In genomic region chr4:177190995-177191568, GRCh38 we compare ENCODE assay signal across 17 cellular contexts.
A peak's percentile ranks its signal among the peaks of the same experiment; 100 is the strongest.
DNase-seq lines count a peak whose midpoint lies in the region; ATAC-seq and TF ChIP-seq lines count a peak whose summit lies in the region.
"Had no signal": no experiment of that assay in that cellular context is flagged by ENCODE, and none has a peak within 500 bp of the region (broad histone marks: within the 10 kb centered on the region; RNA-seq: fewer than 3 reads in every experiment).

No MANE protein-coding gene starts in this region.

- H3K27ac ChIP-seq in iPS-18a (ENCODE audit: low read length): no peak overlapping the region
- H3K27ac ChIP-seq: cardiac muscle cell had no signal

- no peak overlapping the region for H3K27ac Mint-ChIP-seq in WTC11
- H3K27ac Mint-ChIP-seq: activated CD4-positive, alpha-beta memory T cell treated with anti-CD3 and anti-CD28 coated beads, Interleukin-2, amount 10 ng/mL, durations not matched to agents 7 days and 5 days; CD4-positive, CD25-positive, alpha-beta regulatory T cell; mesothelial cell of epicardium; stimulated activated naive CD8-positive, alpha-beta T cell treated with anti-CD3 and anti-CD28 coated beads, Interleukin-15, Interleukin-2, amounts not matched to agents 100 ng/mL and 50 ng/mL, for 24 hours had no signal

- no peaks in the 10 kb centered on the region for H3K9me3 ChIP-seq in iPS-18a (ENCODE audit: control insufficient read depth, low read depth, low read length)

- H3K4me3 Mint-ChIP-seq in WTC11: no peak overlapping the region
- H3K4me3 Mint-ChIP-seq: activated CD4-positive, alpha-beta memory T cell treated with anti-CD3 and anti-CD28 coated beads, Interleukin-2, amount 10 ng/mL, durations not matched to agents 7 days and 5 days; CD4-positive, CD25-positive, alpha-beta regulatory T cell; mesothelial cell of epicardium; stimulated activated naive CD8-positive, alpha-beta T cell treated with anti-CD3 and anti-CD28 coated beads, Interleukin-15, Interleukin-2, amounts not matched to agents 100 ng/mL and 50 ng/mL, for 24 hours had no signal

- POLR2A ChIA-PET in WTC11 (lab: Charles Lee): no interaction called here

- peak; percentile 33 for DNase-seq in GM03348 (ENCODE audit: low spot score)
- no peak for DNase-seq in WTC11 (ENCODE audit: low spot score)
- DNase-seq in renal cortical epithelial cell (ENCODE audit: low read depth): peak; percentile 86
- no peak for DNase-seq in stimulated activated CD4-positive, alpha-beta T cell treated with anti-CD3 and anti-CD28 coated beads, Interleukin-2, amount 100 ng/mL, for 24 hours
- DNase-seq in NCI-H345 (lab: John Stamatoyannopoulos, UW): no peak
- no peak for DNase-seq in NCI-H2107 (lab: John Stamatoyannopoulos, UW)
- DNase-seq: activated CD4-positive, alpha-beta memory T cell treated with anti-CD3 and anti-CD28 coated beads, Interleukin-2, amount 10 ng/mL, durations not matched to agents 7 days and 5 days; CD4-positive, CD25-positive, alpha-beta regulatory T cell; GF-D8; NCI-H1694; NCI-H774; stimulated activated CD4-positive, alpha-beta T cell treated with anti-CD3 and anti-CD28 coated beads, Interleukin-4, amount 100 ng/mL, for 4 hours had no signal

- no peak overlapping the region for H3K9ac ChIP-seq in iPS-18a (ENCODE audit: low read length)

- H3K9me3 Mint-ChIP-seq in WTC11: peaks cover 4% of the 10 kb centered on the region; the same call in 1 of the 2 replicates
- H3K9me3 Mint-ChIP-seq: activated CD4-positive, alpha-beta memory T cell treated with anti-CD3 and anti-CD28 coated beads, Interleukin-2, amount 10 ng/mL, durations not matched to agents 7 days and 5 days; CD4-positive, CD25-positive, alpha-beta regulatory T cell; stimulated activated naive CD8-positive, alpha-beta T cell treated with anti-CD3 and anti-CD28 coated beads, Interleukin-15, Interleukin-2, amounts not matched to agents 100 ng/mL and 50 ng/mL, for 24 hours had no signal

- peaks cover 22% of the 10 kb centered on the region for H3K4me1 Mint-ChIP-seq in WTC11
- H3K4me1 Mint-ChIP-seq: activated CD4-positive, alpha-beta memory T cell treated with anti-CD3 and anti-CD28 coated beads, Interleukin-2, amount 10 ng/mL, durations not matched to agents 7 days and 5 days; CD4-positive, CD25-positive, alpha-beta regulatory T cell; mesothelial cell of epicardium had no signal

- peaks cover 5% of the 10 kb centered on the region for H3K36me3 Mint-ChIP-seq in WTC11
- H3K36me3 Mint-ChIP-seq: CD4-positive, CD25-positive, alpha-beta regulatory T cell; mesothelial cell of epicardium had no signal

- H3K36me3 ChIP-seq in iPS-18a (ENCODE audit: control insufficient read depth, low read depth, low read length): no peaks in the 10 kb centered on the region
- H3K36me3 ChIP-seq: cardiac muscle cell had no signal

- H3K4me3 ChIP-seq in iPS-18a (ENCODE audit: low read length): peak overlapping the region; percentile 19
- H3K4me3 ChIP-seq: cardiac muscle cell had no signal

- H3K4me1 ChIP-seq in iPS-18a (ENCODE audit: control insufficient read depth, low read depth, low read length): peaks cover 18% of the 10 kb centered on the region

- H3K27me3 Mint-ChIP-seq in WTC11 (ENCODE audit: low read depth): no peaks in the 10 kb centered on the region; the same call in 1 of the 2 replicates
- H3K27me3 Mint-ChIP-seq: activated CD4-positive, alpha-beta memory T cell treated with anti-CD3 and anti-CD28 coated beads, Interleukin-2, amount 10 ng/mL, durations not matched to agents 7 days and 5 days; CD4-positive, CD25-positive, alpha-beta regulatory T cell; stimulated activated naive CD8-positive, alpha-beta T cell treated with anti-CD3 and anti-CD28 coated beads, Interleukin-15, Interleukin-2, amounts not matched to agents 100 ng/mL and 50 ng/mL, for 24 hours had no signal

- CTCF ChIA-PET in WTC11 (lab: Charles Lee): interaction anchor here (1.0 to 1.3 kb wide), 3 partner anchors 59 to 190 kb away, joined by 3 to 5 read pairs (median 5); no protein-coding TSS in a partner anchor

- ATAC-seq in WTC11 (peak; percentile 76), HG02973 (IDR thresholded peaks at IDR 0.05; ENCODE audit: unreplicated experiment) (no peak)

- H3K27me3 ChIP-seq in iPS-18a (ENCODE audit: control insufficient read depth, insufficient read depth, low read length): no peaks in the 10 kb centered on the region
- H3K27me3 ChIP-seq: cardiac muscle cell had no signal

- TF ChIP-seq CTCF in WTC11 (IDR thresholded peaks at IDR 0.05): no peak

TF ChIP-seq in WTC11, 78 proteins besides CTCF, POLR2A, EP300 and RAD21 (continues in another document):
- TF ChIP-seq FOXJ3 (CRISPR knock-in tag; IDR thresholded peaks at IDR 0.05; ENCODE audit: borderline replicate concordance) (no peak), ZNF138 (CRISPR knock-in tag; conservative IDR thresholded peaks at IDR 0.05) (no peak), ZNF219 (CRISPR knock-in tag; IDR thresholded peaks at IDR 0.05; ENCODE audit: borderline replicate concordance) (no peak), OVOL2 (CRISPR knock-in tag; IDR thresholded peaks at IDR 0.05; ENCODE audit: borderline replicate concordance) (no peak), NFE2L1 (CRISPR knock-in tag; IDR thresholded peaks at IDR 0.05) (no peak), IRF2 (CRISPR knock-in tag; IDR thresholded peaks at IDR 0.05; ENCODE audit: borderline replicate concordance, low read depth) (no peak), FOXP1 (CRISPR knock-in tag; IDR thresholded peaks at IDR 0.05; ENCODE audit: borderline replicate concordance) (no peak), AR (CRISPR knock-in tag; IDR thresholded peaks at IDR 0.05) (no peak), ATF6 (CRISPR knock-in tag; IDR thresholded peaks at IDR 0.05) (no peak), ZNF396 (CRISPR knock-in tag; IDR thresholded peaks at IDR 0.05; ENCODE audit: borderline replicate concordance) (no peak), KAT7 (CRISPR knock-in tag; IDR thresholded peaks at IDR 0.05; ENCODE audit: borderline replicate concordance) (no peak), ZNF281 (CRISPR knock-in tag; IDR thresholded peaks at IDR 0.05) (no peak)

Comparison
In these comparisons a context has a peak if more than half of its experiments do, and no peak if none do; other contexts are left out.
1. DNase-seq: peak in GM03348 (single experiment) and renal cortical epithelial cell (single experiment); none in WTC11 (single experiment), stimulated activated CD4-positive, alpha-beta T cell treated with anti-CD3 and anti-CD28 coated beads, Interleukin-2, amount 100 ng/mL, for 24 hours (0 of 2), NCI-H345 (single experiment) and NCI-H2107 (single experiment).